ENCODE assay signal across 10 cellular contexts in genomic region chr15:89814112-89814742, GRCh38. TPM values are rescaled to one million over a fixed set of nuclear protein-coding genes. Genes with fewer than 3 reads are reported as not detected.
DNase-seq lines count a peak whose midpoint lies in the region; ATAC-seq and TF ChIP-seq lines count a peak whose summit lies in the region.
"Had no signal": no experiment of that assay in that cellular context is flagged by ENCODE, and none has a peak within 500 bp of the region (broad histone marks: within the 10 kb centered on the region; RNA-seq: fewer than 3 reads in every experiment).

No MANE protein-coding gene starts in this region.

- peaks cover 10% of the 10 kb centered on the region for H3K4me1 Mint-ChIP-seq in activated CD4-positive, alpha-beta T cell treated with anti-CD3 and anti-CD28 coated beads, Interleukin-2, amount 10 ng/mL, durations not matched to agents 24 days and 14 days

- TF ChIP-seq CTCF in thyroid gland (IDR thresholded peaks at IDR 0.05), result no peak
- no peak for TF ChIP-seq CTCF in adrenal gland (IDR thresholded peaks at IDR 0.05)

- no peak for DNase-seq in activated CD4-positive, alpha-beta T cell treated with anti-CD3 and anti-CD28 coated beads, Interleukin-2, amount 10 ng/mL, durations not matched to agents 24 days and 14 days
- DNase-seq in activated CD4-positive, alpha-beta T cell treated with anti-CD3 and anti-CD28 coated beads, Interleukin-2, amount 50 U/mL, for 48 hours, result no peak
- no peak for DNase-seq in adipocyte (ENCODE audit: low read depth)
- no peak for DNase-seq in left lobe of liver (ENCODE audit: low spot score)
- no peak for DNase-seq in thyroid gland
- no peak for DNase-seq in NCI-H82 (lab: John Stamatoyannopoulos, UW)
- DNase-seq in adrenal gland, result no peak
- DNase-seq: DMS 273 treated with DMSO at 0.1 percent for 48 hours had no signal

- peak overlapping the region; percentile 79 for H3K4me3 Mint-ChIP-seq in activated CD4-positive, alpha-beta T cell treated with anti-CD3 and anti-CD28 coated beads, Interleukin-2, amount 10 ng/mL, durations not matched to agents 24 days and 14 days

- H3K9me3 Mint-ChIP-seq in activated CD4-positive, alpha-beta T cell treated with anti-CD3 and anti-CD28 coated beads, Interleukin-2, amount 10 ng/mL, durations not matched to agents 24 days and 14 days, result peaks cover 4% of the 10 kb centered on the region

- peaks cover 33% of the 10 kb centered on the region for H3K27me3 Mint-ChIP-seq in activated CD4-positive, alpha-beta T cell treated with anti-CD3 and anti-CD28 coated beads, Interleukin-2, amount 10 ng/mL, durations not matched to agents 24 days and 14 days

- H3K4me1 ChIP-seq in adipocyte (ENCODE audit: control insufficient read depth, insufficient read depth, low read length), result peaks cover 33% of the 10 kb centered on the region
- peaks cover 10 to 19% of the 10 kb centered on the region in 2 donors for H3K4me1 ChIP-seq in thyroid gland
- H3K4me1 ChIP-seq in adrenal gland (replicated peaks in 1 of 2), result peaks cover 0 to 20% of the 10 kb centered on the region in 2 donors

- intact Hi-C loops in activated CD4-positive, alpha-beta T cell treated with anti-CD3 and anti-CD28 coated beads, Interleukin-2, amount 10 ng/mL, durations not matched to agents 24 days and 14 days (cut with micrococcal nuclease), result no loop called here
- intact Hi-C loops in thyroid gland (cut with DNase I) (no loop called here), adrenal gland (cut with DNase I) (no loop called here)

- H3K9me3 ChIP-seq in adipocyte (ENCODE audit: control insufficient read depth, low read length) (no peaks in the 10 kb centered on the region), thyroid gland (no peaks in the 10 kb centered on the region), adrenal gland (replicated peaks in 1 of 3) (no peaks in the 10 kb centered on the region)

- H3K36me3 ChIP-seq in adipocyte (ENCODE audit: control insufficient read depth, insufficient read depth, low read length, severe bottlenecking) (peaks cover 9% of the 10 kb centered on the region), thyroid gland (no peaks in the 10 kb centered on the region), adrenal gland (replicated peaks in 1 of 2) (no peaks in the 10 kb centered on the region)

- 18% methylated on average over 14 to 26 of the region's 56 CpGs for WGBS in thyroid gland, 2 donors
- 17 to 49% (median 24%) methylated on average over 18 to 56 of the region's 56 CpGs for WGBS in adrenal gland, 4 donors

- peak overlapping the region; percentile 98 for H3K9ac ChIP-seq in adipocyte (ENCODE audit: low read length)

- no peaks in the 10 kb centered on the region for H3K27me3 ChIP-seq in adipocyte (replicated peaks; ENCODE audit: control insufficient read depth, insufficient read depth, low read length)
- no peaks in the 10 kb centered on the region for H3K27me3 ChIP-seq in thyroid gland
- H3K27me3 ChIP-seq in adrenal gland, result peaks cover 32% of the 10 kb centered on the region

- H3K36me3 Mint-ChIP-seq in activated CD4-positive, alpha-beta T cell treated with anti-CD3 and anti-CD28 coated beads, Interleukin-2, amount 10 ng/mL, durations not matched to agents 24 days and 14 days (ENCODE audit: low read depth), result peaks cover 5% of the 10 kb centered on the region

- H3K4me3 ChIP-seq in adipocyte (ENCODE audit: low read length) (peak overlapping the region; percentile 95), thyroid gland (replicated peaks in 1 of 3) (peak overlapping the region in 1 of 3 donors; percentile 35), adrenal gland (peak overlapping the region in 2 of 4 donors; percentile 45 to 52)

- ATAC-seq in left lobe of liver (peak; percentile 53), GM19351 (IDR thresholded peaks at IDR 0.05; ENCODE audit: unreplicated experiment) (no peak)

- no peak for TF ChIP-seq POLR2A in thyroid gland (IDR thresholded peaks at IDR 0.05)
- no peak for TF ChIP-seq POLR2A in adrenal gland (IDR thresholded peaks at IDR 0.05)

- H3K27ac ChIP-seq in thyroid gland (peak overlapping the region; percentile 10 to 32 (median 16)), adrenal gland (peak overlapping the region in 1 of 5 donors; percentile 72)

- no peak overlapping the region for H3K27ac Mint-ChIP-seq in activated CD4-positive, alpha-beta T cell treated with anti-CD3 and anti-CD28 coated beads, Interleukin-2, amount 10 ng/mL, durations not matched to agents 24 days and 14 days
- H3K27ac Mint-ChIP-seq: progenitor cell of endocrine pancreas had no signal

RNA-seq across cellular contexts. Expression of gene ANPEP, which starts 0.4 kb away (rescaled TPM):
- total RNA-seq in activated CD4-positive, alpha-beta T cell treated with anti-CD3 and anti-CD28 coated beads, Interleukin-2, amount 10 ng/mL, durations not matched to agents 24 days and 14 days, result 0.80 and 0.89 TPM in 2 replicates
- 383 TPM for total RNA-seq in left lobe of liver
- total RNA-seq in thyroid gland, result 10 to 100 TPM in 1 of 4 donors, 1 to 10 TPM in 3; 7.2 to 11.7 (median 9.4) TPM
- 10 to 100 TPM in 5 of 8 donors, 1 to 10 TPM in 3; 5.2 to 26.7 (median 15.3) TPM for total RNA-seq in adrenal gland
- polyA plus RNA-seq in adrenal gland, result 10 to 100 TPM in 2 of 3 donors, 1 to 10 TPM in 1; 5.5 to 35.8 (median 17.5) TPM

RNA-seq across cellular contexts. Expression of gene MESP2, which starts 38.1 kb away (rescaled TPM):
- 0.24 TPM in 1 of 2 replicates, not detected in the other for total RNA-seq in activated CD4-positive, alpha-beta T cell treated with anti-CD3 and anti-CD28 coated beads, Interleukin-2, amount 10 ng/mL, durations not matched to agents 24 days and 14 days
- total RNA-seq in left lobe of liver, result 0.15 TPM
- total RNA-seq in thyroid gland, result under 1 TPM in 2 of 4 donors, not detected in 2; 0.34 to 0.67 TPM
- 1 to 10 TPM in 1 of 8 donors, under 1 TPM in 4, not detected in 3; 0.34 to 1.7 (median 0.72) TPM for total RNA-seq in adrenal gland
- polyA plus RNA-seq in adrenal gland, result under 1 TPM; 0.37 to 0.57 (median 0.40) TPM
- total RNA-seq: progenitor cell of endocrine pancreas had no signal

Comparison
In these comparisons a context has a peak if more than half of its experiments do, and no peak if none do; other contexts are left out.
1. RNA of gene ANPEP, which starts 0.4 kb away (total RNA-seq): 383 TPM in left lobe of liver (single experiment); 5.2 to 26.7 TPM in adrenal gland, 7.2 to 11.7 TPM in thyroid gland and 0.80 to 0.89 TPM in activated CD4-positive, alpha-beta T cell treated with anti-CD3 and anti-CD28 coated beads, Interleukin-2, amount 10 ng/mL, durations not matched to agents 24 days and 14 days; every median in the first group is over 10 times any median in the second.